ENCODE assay signal across 1 cellular context in the genomic region with DNA sequence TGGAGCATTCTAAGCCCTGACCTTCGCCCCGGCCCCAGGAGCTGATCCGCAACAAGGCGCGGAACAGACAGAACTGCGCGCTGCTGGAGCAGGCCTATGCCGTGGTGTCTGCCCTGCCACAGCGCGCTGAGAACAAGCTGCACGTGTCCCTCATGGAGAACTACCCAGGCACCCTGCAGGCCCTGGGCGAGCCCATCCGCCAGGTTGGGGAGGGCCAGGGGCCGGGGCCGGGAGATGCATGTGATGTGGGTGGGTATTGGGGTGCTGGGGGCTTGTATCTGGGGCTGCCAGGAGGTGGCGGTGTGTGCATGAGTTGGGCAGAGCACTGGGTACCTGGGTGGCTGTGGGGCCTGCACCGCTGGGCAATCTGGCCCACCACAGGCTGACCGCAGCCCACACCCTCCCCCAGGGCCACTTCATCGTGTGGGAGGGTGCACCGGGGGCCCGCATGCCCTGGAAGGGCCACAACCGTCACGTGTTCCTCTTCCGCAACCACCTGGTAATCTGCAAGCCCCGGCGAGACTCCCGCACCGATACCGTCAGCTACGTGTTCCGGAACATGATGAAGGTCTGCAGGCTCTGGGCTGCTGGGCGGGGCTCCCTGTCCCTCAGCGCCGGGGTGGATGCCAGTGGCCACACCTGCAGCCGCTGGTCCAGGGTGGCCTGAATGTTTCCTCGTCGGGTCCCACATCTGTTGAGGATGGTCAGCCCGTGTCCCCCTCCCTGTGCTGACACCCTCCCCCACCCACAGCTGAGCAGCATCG.
A peak's percentile ranks its signal among the peaks of the same experiment; 100 is the strongest.
TF ChIP-seq lines count a peak whose summit lies in the region.

No MANE protein-coding gene starts in this region.

TF ChIP-seq in K562, 482 proteins besides CTCF, POLR2A, EP300 and RAD21 (continued from another document and continues in another):
- TF ChIP-seq KDM4B (IDR thresholded peaks at IDR 0.05; ENCODE audit: borderline replicate concordance in 2 of 2, low read depth in 1 of 2): peak in 1 of 2 experiments; percentile 59; a peak in 1 of 4 replicates
- TF ChIP-seq, protein P1, sequence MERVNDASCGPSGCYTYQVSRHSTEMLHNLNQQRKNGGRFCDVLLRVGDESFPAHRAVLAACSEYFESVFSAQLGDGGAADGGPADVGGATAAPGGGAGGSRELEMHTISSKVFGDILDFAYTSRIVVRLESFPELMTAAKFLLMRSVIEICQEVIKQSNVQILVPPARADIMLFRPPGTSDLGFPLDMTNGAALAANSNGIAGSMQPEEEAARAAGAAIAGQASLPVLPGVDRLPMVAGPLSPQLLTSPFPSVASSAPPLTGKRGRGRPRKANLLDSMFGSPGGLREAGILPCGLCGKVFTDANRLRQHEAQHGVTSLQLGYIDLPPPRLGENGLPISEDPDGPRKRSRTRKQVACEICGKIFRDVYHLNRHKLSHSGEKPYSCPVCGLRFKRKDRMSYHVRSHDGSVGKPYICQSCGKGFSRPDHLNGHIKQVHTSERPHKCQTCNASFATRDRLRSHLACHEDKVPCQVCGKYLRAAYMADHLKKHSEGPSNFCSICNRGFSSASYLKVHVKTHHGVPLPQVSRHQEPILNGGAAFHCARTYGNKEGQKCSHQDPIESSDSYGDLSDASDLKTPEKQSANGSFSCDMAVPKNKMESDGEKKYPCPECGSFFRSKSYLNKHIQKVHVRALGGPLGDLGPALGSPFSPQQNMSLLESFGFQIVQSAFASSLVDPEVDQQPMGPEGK (CRISPR knock-in tag; IDR thresholded peaks at IDR 0.05; ENCODE audit: borderline replicate concordance): no peak
- TF ChIP-seq ZBED1 (IDR thresholded peaks at IDR 0.05): no peak
- TF ChIP-seq, protein P2, sequence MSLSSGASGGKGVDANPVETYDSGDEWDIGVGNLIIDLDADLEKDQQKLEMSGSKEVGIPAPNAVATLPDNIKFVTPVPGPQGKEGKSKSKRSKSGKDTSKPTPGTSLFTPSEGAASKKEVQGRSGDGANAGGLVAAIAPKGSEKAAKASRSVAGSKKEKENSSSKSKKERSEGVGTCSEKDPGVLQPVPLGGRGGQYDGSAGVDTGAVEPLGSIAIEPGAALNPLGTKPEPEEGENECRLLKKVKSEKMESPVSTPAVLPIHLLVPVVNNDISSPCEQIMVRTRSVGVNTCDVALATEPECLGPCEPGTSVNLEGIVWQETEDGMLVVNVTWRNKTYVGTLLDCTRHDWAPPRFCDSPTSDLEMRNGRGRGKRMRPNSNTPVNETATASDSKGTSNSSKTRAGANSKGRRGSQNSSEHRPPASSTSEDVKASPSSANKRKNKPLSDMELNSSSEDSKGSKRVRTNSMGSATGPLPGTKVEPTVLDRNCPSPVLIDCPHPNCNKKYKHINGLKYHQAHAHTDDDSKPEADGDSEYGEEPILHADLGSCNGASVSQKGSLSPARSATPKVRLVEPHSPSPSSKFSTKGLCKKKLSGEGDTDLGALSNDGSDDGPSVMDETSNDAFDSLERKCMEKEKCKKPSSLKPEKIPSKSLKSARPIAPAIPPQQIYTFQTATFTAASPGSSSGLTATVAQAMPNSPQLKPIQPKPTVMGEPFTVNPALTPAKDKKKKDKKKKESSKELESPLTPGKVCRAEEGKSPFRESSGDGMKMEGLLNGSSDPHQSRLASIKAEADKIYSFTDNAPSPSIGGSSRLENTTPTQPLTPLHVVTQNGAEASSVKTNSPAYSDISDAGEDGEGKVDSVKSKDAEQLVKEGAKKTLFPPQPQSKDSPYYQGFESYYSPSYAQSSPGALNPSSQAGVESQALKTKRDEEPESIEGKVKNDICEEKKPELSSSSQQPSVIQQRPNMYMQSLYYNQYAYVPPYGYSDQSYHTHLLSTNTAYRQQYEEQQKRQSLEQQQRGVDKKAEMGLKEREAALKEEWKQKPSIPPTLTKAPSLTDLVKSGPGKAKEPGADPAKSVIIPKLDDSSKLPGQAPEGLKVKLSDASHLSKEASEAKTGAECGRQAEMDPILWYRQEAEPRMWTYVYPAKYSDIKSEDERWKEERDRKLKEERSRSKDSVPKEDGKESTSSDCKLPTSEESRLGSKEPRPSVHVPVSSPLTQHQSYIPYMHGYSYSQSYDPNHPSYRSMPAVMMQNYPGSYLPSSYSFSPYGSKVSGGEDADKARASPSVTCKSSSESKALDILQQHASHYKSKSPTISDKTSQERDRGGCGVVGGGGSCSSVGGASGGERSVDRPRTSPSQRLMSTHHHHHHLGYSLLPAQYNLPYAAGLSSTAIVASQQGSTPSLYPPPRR (CRISPR knock-in tag; IDR thresholded peaks at IDR 0.05; ENCODE audit: borderline replicate concordance): no peak
- TF ChIP-seq ZNF507 (tag; conservative IDR thresholded peaks at IDR 0.05): no peak
- TF ChIP-seq SP1 (CRISPR knock-in tag; IDR thresholded peaks at IDR 0.05): peak; percentile 45; the same call in 1 of the 2 replicates
- TF ChIP-seq, protein P3, sequence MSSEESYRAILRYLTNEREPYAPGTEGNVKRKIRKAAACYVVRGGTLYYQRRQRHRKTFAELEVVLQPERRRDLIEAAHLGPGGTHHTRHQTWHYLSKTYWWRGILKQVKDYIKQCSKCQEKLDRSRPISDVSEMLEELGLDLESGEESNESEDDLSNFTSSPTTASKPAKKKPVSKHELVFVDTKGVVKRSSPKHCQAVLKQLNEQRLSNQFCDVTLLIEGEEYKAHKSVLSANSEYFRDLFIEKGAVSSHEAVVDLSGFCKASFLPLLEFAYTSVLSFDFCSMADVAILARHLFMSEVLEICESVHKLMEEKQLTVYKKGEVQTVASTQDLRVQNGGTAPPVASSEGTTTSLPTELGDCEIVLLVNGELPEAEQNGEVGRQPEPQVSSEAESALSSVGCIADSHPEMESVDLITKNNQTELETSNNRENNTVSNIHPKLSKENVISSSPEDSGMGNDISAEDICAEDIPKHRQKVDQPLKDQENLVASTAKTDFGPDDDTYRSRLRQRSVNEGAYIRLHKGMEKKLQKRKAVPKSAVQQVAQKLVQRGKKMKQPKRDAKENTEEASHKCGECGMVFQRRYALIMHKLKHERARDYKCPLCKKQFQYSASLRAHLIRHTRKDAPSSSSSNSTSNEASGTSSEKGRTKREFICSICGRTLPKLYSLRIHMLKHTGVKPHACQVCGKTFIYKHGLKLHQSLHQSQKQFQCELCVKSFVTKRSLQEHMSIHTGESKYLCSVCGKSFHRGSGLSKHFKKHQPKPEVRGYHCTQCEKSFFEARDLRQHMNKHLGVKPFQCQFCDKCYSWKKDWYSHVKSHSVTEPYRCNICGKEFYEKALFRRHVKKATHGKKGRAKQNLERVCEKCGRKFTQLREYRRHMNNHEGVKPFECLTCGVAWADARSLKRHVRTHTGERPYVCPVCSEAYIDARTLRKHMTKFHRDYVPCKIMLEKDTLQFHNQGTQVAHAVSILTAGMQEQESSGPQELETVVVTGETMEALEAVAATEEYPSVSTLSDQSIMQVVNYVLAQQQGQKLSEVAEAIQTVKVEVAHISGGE (CRISPR knock-in tag; IDR thresholded peaks at IDR 0.05): no peak
- TF ChIP-seq TAL1 (IDR thresholded peaks at IDR 0.05): peak; percentile 49; the same call in 1 of the 2 replicates
- TF ChIP-seq TCFL5 (CRISPR knock-in tag; conservative IDR thresholded peaks at IDR 0.05): no peak
- TF ChIP-seq TAF9B (IDR thresholded peaks at IDR 0.05; ENCODE audit: partially characterized antibody): no peak
- 0 out of 2 replicates have a peak, but pooled peaks have one; percentile 29 for TF ChIP-seq KLF1 (tag; IDR thresholded peaks at IDR 0.05)
- no peak for TF ChIP-seq PHB2 (IDR thresholded peaks at IDR 0.05; ENCODE audit: low read depth)
- TF ChIP-seq ZSCAN32 (CRISPR knock-in tag; IDR thresholded peaks at IDR 0.05): no peak
- no peak for TF ChIP-seq PTBP1 (IDR thresholded peaks at IDR 0.05; ENCODE audit: low read depth, low read length)
- no peak for TF ChIP-seq TFAM (CRISPR knock-in tag; conservative IDR thresholded peaks at IDR 0.05)
- TF ChIP-seq BDP1 (IDR thresholded peaks at IDR 0.05; ENCODE audit: insufficient read depth, insufficient read length): no peak
- no peak for TF ChIP-seq GABPB2 (CRISPR knock-in tag; conservative IDR thresholded peaks at IDR 0.05)
- TF ChIP-seq ASH1L (IDR thresholded peaks at IDR 0.05; ENCODE audit: borderline replicate concordance, low read depth, partially characterized antibody): no peak
- TF ChIP-seq HDAC8 (tag; IDR thresholded peaks at IDR 0.05): no peak
- TF ChIP-seq, protein P4, sequence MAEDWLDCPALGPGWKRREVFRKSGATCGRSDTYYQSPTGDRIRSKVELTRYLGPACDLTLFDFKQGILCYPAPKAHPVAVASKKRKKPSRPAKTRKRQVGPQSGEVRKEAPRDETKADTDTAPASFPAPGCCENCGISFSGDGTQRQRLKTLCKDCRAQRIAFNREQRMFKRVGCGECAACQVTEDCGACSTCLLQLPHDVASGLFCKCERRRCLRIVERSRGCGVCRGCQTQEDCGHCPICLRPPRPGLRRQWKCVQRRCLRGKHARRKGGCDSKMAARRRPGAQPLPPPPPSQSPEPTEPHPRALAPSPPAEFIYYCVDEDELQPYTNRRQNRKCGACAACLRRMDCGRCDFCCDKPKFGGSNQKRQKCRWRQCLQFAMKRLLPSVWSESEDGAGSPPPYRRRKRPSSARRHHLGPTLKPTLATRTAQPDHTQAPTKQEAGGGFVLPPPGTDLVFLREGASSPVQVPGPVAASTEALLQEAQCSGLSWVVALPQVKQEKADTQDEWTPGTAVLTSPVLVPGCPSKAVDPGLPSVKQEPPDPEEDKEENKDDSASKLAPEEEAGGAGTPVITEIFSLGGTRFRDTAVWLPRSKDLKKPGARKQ (CRISPR knock-in tag; IDR thresholded peaks at IDR 0.05): no peak
- TF ChIP-seq ZNF23 (CRISPR knock-in tag; IDR thresholded peaks at IDR 0.05): no peak
- no peak for TF ChIP-seq RBM22 (IDR thresholded peaks at IDR 0.05; ENCODE audit: low read depth, low read length, poor library complexity, severe bottlenecking)
- no peak for TF ChIP-seq ZNF707 (CRISPR knock-in tag; conservative IDR thresholded peaks at IDR 0.05)
- TF ChIP-seq TAF1 (IDR thresholded peaks at IDR 0.05; ENCODE audit: control insufficient read depth, extremely low read depth, insufficient read depth, low read length, severe bottlenecking): no peak
- TF ChIP-seq SRF (CRISPR knock-in tag; IDR thresholded peaks at IDR 0.05): peak in 1 of 2 experiments; percentile 76; a peak in 1 of 4 replicates
- no peak for TF ChIP-seq HSF4 (CRISPR knock-in tag; IDR thresholded peaks at IDR 0.05; ENCODE audit: borderline replicate concordance)
- TF ChIP-seq RUNX1 (IDR thresholded peaks at IDR 0.05; ENCODE audit: low read depth): no peak
- no peak for TF ChIP-seq ZNF124 (CRISPR knock-in tag; IDR thresholded peaks at IDR 0.05)
- no peak for TF ChIP-seq CCAR2 (IDR thresholded peaks at IDR 0.05; ENCODE audit: low read depth, low read length)
- no peak for TF ChIP-seq SMARCA5 (IDR thresholded peaks at IDR 0.05)
- TF ChIP-seq, protein P5, sequence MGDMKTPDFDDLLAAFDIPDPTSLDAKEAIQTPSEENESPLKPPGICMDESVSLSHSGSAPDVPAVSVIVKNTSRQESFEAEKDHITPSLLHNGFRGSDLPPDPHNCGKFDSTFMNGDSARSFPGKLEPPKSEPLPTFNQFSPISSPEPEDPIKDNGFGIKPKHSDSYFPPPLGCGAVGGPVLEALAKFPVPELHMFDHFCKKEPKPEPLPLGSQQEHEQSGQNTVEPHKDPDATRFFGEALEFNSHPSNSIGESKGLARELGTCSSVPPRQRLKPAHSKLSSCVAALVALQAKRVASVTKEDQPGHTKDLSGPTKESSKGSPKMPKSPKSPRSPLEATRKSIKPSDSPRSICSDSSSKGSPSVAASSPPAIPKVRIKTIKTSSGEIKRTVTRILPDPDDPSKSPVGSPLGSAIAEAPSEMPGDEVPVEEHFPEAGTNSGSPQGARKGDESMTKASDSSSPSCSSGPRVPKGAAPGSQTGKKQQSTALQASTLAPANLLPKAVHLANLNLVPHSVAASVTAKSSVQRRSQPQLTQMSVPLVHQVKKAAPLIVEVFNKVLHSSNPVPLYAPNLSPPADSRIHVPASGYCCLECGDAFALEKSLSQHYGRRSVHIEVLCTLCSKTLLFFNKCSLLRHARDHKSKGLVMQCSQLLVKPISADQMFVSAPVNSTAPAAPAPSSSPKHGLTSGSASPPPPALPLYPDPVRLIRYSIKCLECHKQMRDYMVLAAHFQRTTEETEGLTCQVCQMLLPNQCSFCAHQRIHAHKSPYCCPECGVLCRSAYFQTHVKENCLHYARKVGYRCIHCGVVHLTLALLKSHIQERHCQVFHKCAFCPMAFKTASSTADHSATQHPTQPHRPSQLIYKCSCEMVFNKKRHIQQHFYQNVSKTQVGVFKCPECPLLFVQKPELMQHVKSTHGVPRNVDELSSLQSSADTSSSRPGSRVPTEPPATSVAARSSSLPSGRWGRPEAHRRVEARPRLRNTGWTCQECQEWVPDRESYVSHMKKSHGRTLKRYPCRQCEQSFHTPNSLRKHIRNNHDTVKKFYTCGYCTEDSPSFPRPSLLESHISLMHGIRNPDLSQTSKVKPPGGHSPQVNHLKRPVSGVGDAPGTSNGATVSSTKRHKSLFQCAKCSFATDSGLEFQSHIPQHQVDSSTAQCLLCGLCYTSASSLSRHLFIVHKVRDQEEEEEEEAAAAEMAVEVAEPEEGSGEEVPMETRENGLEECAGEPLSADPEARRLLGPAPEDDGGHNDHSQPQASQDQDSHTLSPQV (IDR thresholded peaks at IDR 0.05): no peak; the same call in 1 of the 2 replicates
- TF ChIP-seq NRF1 (conservative IDR thresholded peaks at IDR 0.05 in 1 of 2, IDR thresholded peaks at IDR 0.05 in 1 of 2): peak; percentile 42 to 57; a peak in 3 of 4 replicates
- peak; percentile 81 for TF ChIP-seq SMC3 (conservative IDR thresholded peaks at IDR 0.05; ENCODE audit: insufficient read depth, low read depth, low read length)
- TF ChIP-seq RBM39 (optimal IDR thresholded peaks at IDR 0.05; ENCODE audit: low read depth, low read length): no peak
- no peak for TF ChIP-seq ZC3H8 (IDR thresholded peaks at IDR 0.05)
- TF ChIP-seq CAMTA2 (CRISPR knock-in tag; conservative IDR thresholded peaks at IDR 0.05): no peak
- no peak for TF ChIP-seq ZNF408 (CRISPR knock-in tag; IDR thresholded peaks at IDR 0.05; ENCODE audit: low read depth)
- no peak for TF ChIP-seq ZNF282 (CRISPR knock-in tag; IDR thresholded peaks at IDR 0.05)
- 0 out of 2 replicates have a peak, but pooled peaks have one; percentile 25 for TF ChIP-seq PHF8 (IDR thresholded peaks at IDR 0.05; ENCODE audit: borderline replicate concordance, low read length)
- TF ChIP-seq SNIP1 (IDR thresholded peaks at IDR 0.05; ENCODE audit: low read depth): no peak
- TF ChIP-seq GATA2 (CRISPR knock-in tag; IDR thresholded peaks at IDR 0.05): peak; percentile 68
- TF ChIP-seq MEF2D (tag; conservative IDR thresholded peaks at IDR 0.05; ENCODE audit: low read depth): no peak
- no peak for TF ChIP-seq SRSF9 (IDR thresholded peaks at IDR 0.05; ENCODE audit: borderline replicate concordance, low read depth, low read length)
- TF ChIP-seq MCM2 (IDR thresholded peaks at IDR 0.05; ENCODE audit: low read depth): no peak
- TF ChIP-seq CBX8 (IDR thresholded peaks at IDR 0.05; ENCODE audit: borderline replicate concordance, extremely low read depth, low read depth, low read length, poor library complexity, severe bottlenecking): no peak
- no peak for TF ChIP-seq LARP7 (IDR thresholded peaks at IDR 0.05)
- peak in 1 of 2 experiments; percentile 84; a peak in 2 of 4 replicates for TF ChIP-seq HDAC1 (IDR thresholded peaks at IDR 0.05)
- no peak for TF ChIP-seq MAFG (tag; conservative IDR thresholded peaks at IDR 0.05)
- TF ChIP-seq MEIS2 (IDR thresholded peaks at IDR 0.05; ENCODE audit: partially characterized antibody): peak; percentile 52
- TF ChIP-seq FOXK1 (CRISPR knock-in tag; IDR thresholded peaks at IDR 0.05; ENCODE audit: borderline replicate concordance): 0 out of 2 replicates have a peak, but pooled peaks have one; percentile 14
- TF ChIP-seq MCM3 (IDR thresholded peaks at IDR 0.05): no peak
- no peak for TF ChIP-seq NFXL1 (CRISPR knock-in tag; IDR thresholded peaks at IDR 0.05)
- no peak for TF ChIP-seq LCOR (CRISPR knock-in tag; IDR thresholded peaks at IDR 0.05)
- TF ChIP-seq ZC3H11A (IDR thresholded peaks at IDR 0.05; ENCODE audit: low read depth, low read length): no peak
- TF ChIP-seq OTX1 (CRISPR knock-in tag; IDR thresholded peaks at IDR 0.05): no peak
